In genomic region chr11:77560605-77561004, GRCh38 we compare ENCODE assay signal across 15 cellular contexts. TPM values are rescaled to one million over a fixed set of nuclear protein-coding genes. Genes with fewer than 3 reads are reported as not detected.
DNase-seq lines count a peak whose midpoint lies in the region; ATAC-seq and TF ChIP-seq lines count a peak whose summit lies in the region.
"Had no signal": no experiment of that assay in that cellular context is flagged by ENCODE, and none has a peak within 500 bp of the region (broad histone marks: within the 10 kb centered on the region; RNA-seq: fewer than 3 reads in every experiment).

No MANE protein-coding gene starts in this region.

- no peak for TF ChIP-seq CTCF in spleen (IDR thresholded peaks at IDR 0.05 in 8 of 11, conservative IDR thresholded peaks at IDR 0.05 in 3 of 11)

- intact Hi-C loops in spleen (cut with DNase I; ENCODE audit: low total_unique reads) (no loop called here), sciatic nerve (cut with DNase I) (no loop called here)

- no peak for TF ChIP-seq POLR2A in spleen (IDR thresholded peaks at IDR 0.05)

- no peak for ATAC-seq in GM19452 (IDR thresholded peaks at IDR 0.05; ENCODE audit: unreplicated experiment)
- no peak for ATAC-seq in HG03280 (IDR thresholded peaks at IDR 0.05; ENCODE audit: unreplicated experiment)
- no peak for ATAC-seq in sciatic nerve
- ATAC-seq: stimulated activated naive B cell treated with anti-CD40 and anti-IgM and Interleukin-4, amounts not matched to agents 10 μg/mL and 1 μg/mL and 100 μg/mL, for 72 hours had no signal

- peaks cover 0 to 9% (median 0%) of the 10 kb centered on the region in 8 donors for H3K9me3 ChIP-seq in spleen

- 85 to 97% (median 90%) methylated on average over 2 of the region's 2 CpGs for WGBS in spleen, 5 donors

- DNase-seq in AG20443 (ENCODE audit: low spot score) (peak; percentile 23), HT1080 (ENCODE audit: low read depth) (peak; percentile 74), astrocyte of the hippocampus (ENCODE audit: low read depth, low spot score) (peak; percentile 18), kidney tubule cell (ENCODE audit: low spot score) (peak; percentile 80), spleen (no peak), sciatic nerve (ENCODE audit: low spot score) (no peak)
- DNase-seq: activated CD8-positive, alpha-beta memory T cell treated with anti-CD3 and anti-CD28 coated beads, Interleukin-2, amount 50 U/mL, for 4 hours; CD4-positive, CD25-positive, alpha-beta regulatory T cell; NCI-H1105; NCI-H526; posterior cingulate gyrus; SHP77; stimulated activated naive B cell treated with anti-CD40 and anti-IgM and Interleukin-4, amounts not matched to agents 10 μg/mL and 1 μg/mL and 100 μg/mL, for 72 hours had no signal

- no peak overlapping the region for H3K4me3 ChIP-seq in spleen

- no peak overlapping the region for H3K27ac ChIP-seq in spleen

- H3K36me3 ChIP-seq in spleen = no peaks in the 10 kb centered on the region

- no peaks in the 10 kb centered on the region for H3K27me3 ChIP-seq in spleen (replicated peaks in 1 of 7)

- H3K4me1 ChIP-seq in spleen = no peaks in the 10 kb centered on the region

RNA-seq across cellular contexts. Expression of gene AQP11, which starts 29.1 kb away (rescaled TPM):
- 0.43 and 0.48 TPM in 2 replicates for total RNA-seq in HT1080 (2014; rRNA removed; shearing (Covaris generic))
- polyA plus RNA-seq in HT1080 (2015; cell fraction: cytosol; rRNA removed) = 0.55 and 0.66 TPM in 2 replicates
- 1.2 and 1.4 TPM in 2 replicates for polyA plus RNA-seq in HT1080 (2015; cell fraction: nucleus; rRNA removed)
- total RNA-seq in spleen (under 1 TPM; 0.21 to 0.74 (median 0.33) TPM), sciatic nerve (1.4 TPM)
- under 1 TPM; 0.11 to 0.19 (median 0.17) TPM for polyA plus RNA-seq in spleen
- total RNA-seq: CD4-positive, CD25-positive, alpha-beta regulatory T cell had no signal

Comparison
In these comparisons a context has a peak if more than half of its experiments do, and no peak if none do; other contexts are left out.
1. DNase-seq: peak in AG20443 (single experiment), HT1080 (single experiment), astrocyte of the hippocampus (single experiment) and kidney tubule cell (single experiment); none in spleen (single experiment) and sciatic nerve (single experiment).